Comparison of ENCODE assay signal across 8 cellular contexts in the genomic region with DNA sequence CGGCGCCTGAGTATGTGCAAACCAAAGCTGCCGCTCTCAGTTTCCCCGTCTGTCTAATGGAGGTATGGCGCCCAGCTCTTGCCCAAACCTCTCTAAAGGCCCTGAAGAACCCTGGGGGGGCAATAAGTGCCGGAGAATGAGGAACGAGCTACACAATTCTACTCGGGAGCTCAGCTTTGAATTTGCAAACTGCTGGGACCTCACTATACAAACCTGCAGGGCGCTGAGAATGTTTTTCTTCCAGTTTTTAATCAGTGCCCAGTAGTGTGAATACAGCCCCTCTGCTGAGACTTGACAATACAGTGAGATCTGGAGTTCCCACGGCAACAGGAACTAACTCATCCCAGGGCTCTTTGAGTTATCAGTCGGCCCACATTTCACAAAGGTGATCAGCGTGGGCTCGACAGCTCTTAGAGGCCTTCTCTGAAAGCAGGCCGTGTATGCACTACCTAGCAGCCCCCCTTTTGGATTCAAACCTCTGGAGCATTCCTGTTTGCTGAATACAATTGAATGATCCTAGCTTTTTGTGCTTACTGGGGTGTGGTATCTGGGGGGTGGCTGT. TPM values are rescaled to one million over a fixed set of nuclear protein-coding genes. Genes with fewer than 3 reads are reported as not detected.
DNase-seq lines count a peak whose midpoint lies in the region; ATAC-seq and TF ChIP-seq lines count a peak whose summit lies in the region.

No MANE protein-coding gene starts in this region.

- H3K27me3 ChIP-seq in PC-9 (ENCODE audit: insufficient read depth, low read depth) (no peaks in the 10 kb centered on the region), muscle layer of duodenum (ENCODE audit: low read depth, low read length) (no peaks in the 10 kb centered on the region)

- POLR2A ChIA-PET in PC-9 (lab: Charles Lee; ENCODE audit: unreplicated experiment) = interaction anchor here (0.6 to 0.7 kb wide), 2 partner anchors 41 to 671 kb away, joined by 6 to 17 read pairs; no protein-coding TSS in a partner anchor

- H3K9me2 ChIP-seq in PC-9 (ENCODE audit: insufficient read depth) = no peaks in the 10 kb centered on the region

- H2AFZ ChIP-seq in PC-9 = peak overlapping the region; percentile 69; the same call in 1 of the 2 replicates

- peak overlapping the region; percentile 74 for H3K4me3 ChIP-seq in PC-9
- H3K4me3 ChIP-seq in muscle layer of duodenum (ENCODE audit: low read depth in 1 of 2, low read length in 2 of 2) = peak overlapping the region; percentile 64 to 75

- peak overlapping the region; percentile 97 for H3K27ac ChIP-seq in PC-9
- peak overlapping the region; percentile 76 for H3K27ac ChIP-seq in muscle layer of duodenum (ENCODE audit: low read length)

- no peak for TF ChIP-seq CTCF in PC-9 (conservative IDR thresholded peaks at IDR 0.05)

- H3F3A ChIP-seq in PC-9 (ENCODE audit: insufficient read depth, low read depth) = peaks cover 31% of the 10 kb centered on the region; the same call in 1 of the 2 replicates

- BruUV-seq in PC-9 (replicated peaks; lab: Mats Ljungman, UMichigan) = TSS peak; percentile 60

- no peak for ATAC-seq in HG03108 (IDR thresholded peaks at IDR 0.05; ENCODE audit: unreplicated experiment)

- H3K4me1 ChIP-seq in PC-9 (replicated peaks; ENCODE audit: insufficient read depth) = peaks cover 44% of the 10 kb centered on the region
- peaks cover 19 to 39% of the 10 kb centered on the region in 2 donors for H3K4me1 ChIP-seq in muscle layer of duodenum (ENCODE audit: control insufficient read depth in 1 of 2, insufficient read depth in 2 of 2, low read length in 2 of 2)

- peaks cover 17% of the 10 kb centered on the region; the same call in 1 of the 2 replicates for H3K79me2 ChIP-seq in PC-9 (ENCODE audit: low read depth)

- DNase-seq in NCI-H2029 (lab: John Stamatoyannopoulos, UW) (peak; percentile 30), NCI-H2029 treated with DMSO at 0.1 percent for 48 hours (lab: John Stamatoyannopoulos, UW) (no peak), PC-9 (no peak), dermis blood vessel endothelial cell (peak; percentile 51), head of caudate nucleus (no peak)
- DNase-seq in activated CD8-positive, alpha-beta memory T cell treated with anti-CD3 and anti-CD28 coated beads for 24 hours = no peak

- CTCF ChIA-PET in PC-9 (lab: Charles Lee) = no interaction called here

- peak overlapping the region; percentile 81 for H3K4me2 ChIP-seq in PC-9

- intact Hi-C loops in PC-9 (cut with micrococcal nuclease; ENCODE audit: unreplicated experiment) (loop anchor here (2.0 kb wide), 1 partner anchor 42 kb away; the partner anchor contains the start of genes ARMH1 and TMEM53), head of caudate nucleus (cut with DNase I) (loop anchor here (5.0 kb wide), 1 partner anchor 35 kb away; no protein-coding TSS in a partner anchor)

- no peaks in the 10 kb centered on the region for H3K9me3 ChIP-seq in PC-9 (ENCODE audit: insufficient read depth, low read depth)
- H3K9me3 ChIP-seq in muscle layer of duodenum (ENCODE audit: control insufficient read depth in 1 of 2, low read length in 2 of 2) = no peaks in the 10 kb centered on the region

- H3K36me3 ChIP-seq in PC-9 (ENCODE audit: low read depth) = 0 out of 2 replicates have a peak, but pooled peaks cover 24% of the 10 kb centered on the region
- peaks cover 39 to 42% of the 10 kb centered on the region in 2 donors for H3K36me3 ChIP-seq in muscle layer of duodenum (ENCODE audit: control insufficient read depth in 1 of 2, insufficient read depth in 2 of 2, low read length in 2 of 2)

- no peaks in the 10 kb centered on the region for H4K20me1 ChIP-seq in PC-9 (ENCODE audit: insufficient read depth)

RNA-seq across cellular contexts. Expression of gene TMEM53, which starts 41.7 kb away (rescaled TPM):
- total RNA-seq in PC-9 (2021) = 33.2 and 36.1 TPM in 2 replicates
- total RNA-seq in dermis blood vessel endothelial cell = 4.4 and 5.9 TPM in 2 replicates

RNA-seq across cellular contexts. Expression of gene ARMH1, which starts 41.9 kb away (rescaled TPM):
- total RNA-seq in PC-9 (2021) = 16.3 and 16.9 TPM in 2 replicates
- not detected in 2 replicates for total RNA-seq in dermis blood vessel endothelial cell

Comparison
In these comparisons a context has a peak if more than half of its experiments do, and no peak if none do; other contexts are left out.
1. DNase-seq: peak in NCI-H2029 (single experiment) and dermis blood vessel endothelial cell (single experiment); none in NCI-H2029 treated with DMSO at 0.1 percent for 48 hours (single experiment), PC-9 (0 of 2), head of caudate nucleus (0 of 42) and activated CD8-positive, alpha-beta memory T cell treated with anti-CD3 and anti-CD28 coated beads for 24 hours (single experiment).
2. RNA of gene ARMH1, which starts 41.9 kb away (total RNA-seq): 16.3 to 16.9 TPM in PC-9; not detected in dermis blood vessel endothelial cell; every median in the first group is over 10 times any median in the second.